In the genomic region with DNA sequence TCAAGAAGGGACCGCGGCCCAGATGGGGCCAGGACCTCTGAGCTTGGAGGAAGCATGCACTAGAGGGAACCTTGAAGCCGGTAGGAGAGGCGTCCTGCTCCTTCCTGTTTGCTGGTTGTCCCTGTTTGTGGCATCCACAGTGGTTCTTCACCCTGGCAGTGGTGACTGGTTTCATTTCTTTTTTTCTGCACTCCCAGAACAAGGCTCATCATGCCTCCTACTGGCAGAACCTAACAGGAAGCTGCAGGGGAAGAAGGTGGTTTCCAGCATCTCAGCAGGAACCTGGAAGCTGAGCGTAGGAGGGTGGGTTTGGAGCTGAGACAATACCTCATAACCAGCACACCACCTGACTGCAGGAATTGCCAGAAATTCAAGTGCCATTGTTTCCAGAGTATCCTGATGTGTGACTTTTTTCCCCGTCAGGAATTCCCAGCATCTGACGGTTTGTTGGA, we compare ENCODE assay signal across 1 cellular context.
TF ChIP-seq lines count a peak whose summit lies in the region.

No MANE protein-coding gene starts in this region.

TF ChIP-seq in A549, 52 proteins besides CTCF, POLR2A, EP300 and RAD21 (continued from another document):
- TF ChIP-seq ZC3H11A (IDR thresholded peaks at IDR 0.05) = no peak
- TF ChIP-seq, protein P1, sequence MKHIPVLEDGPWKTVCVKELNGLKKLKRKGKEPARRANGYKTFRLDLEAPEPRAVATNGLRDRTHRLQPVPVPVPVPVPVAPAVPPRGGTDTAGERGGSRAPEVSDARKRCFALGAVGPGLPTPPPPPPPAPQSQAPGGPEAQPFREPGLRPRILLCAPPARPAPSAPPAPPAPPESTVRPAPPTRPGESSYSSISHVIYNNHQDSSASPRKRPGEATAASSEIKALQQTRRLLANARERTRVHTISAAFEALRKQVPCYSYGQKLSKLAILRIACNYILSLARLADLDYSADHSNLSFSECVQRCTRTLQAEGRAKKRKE (CRISPR knock-in tag; IDR thresholded peaks at IDR 0.05; ENCODE audit: low read depth) = no peak
